8 cellular contexts compared by ENCODE assay signal in the genomic region with DNA sequence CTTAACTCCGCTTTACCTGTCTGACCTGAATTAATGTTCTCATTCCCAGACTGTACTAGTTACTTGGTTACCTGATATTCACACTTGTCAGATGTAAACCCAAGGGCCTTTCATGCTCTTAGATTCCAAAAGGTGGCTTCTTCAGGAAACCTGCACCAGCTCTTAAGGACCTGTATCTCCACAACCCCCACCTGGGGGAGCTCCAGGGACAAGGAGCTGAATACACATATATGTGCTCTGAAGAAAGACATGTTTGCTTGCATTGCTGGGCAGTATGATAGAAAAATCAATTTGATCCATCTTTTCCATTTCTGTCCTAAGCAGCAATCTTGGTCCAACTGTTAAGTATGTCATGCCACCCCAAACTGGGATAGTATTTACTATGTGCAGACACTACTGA.
DNase-seq lines count a peak whose midpoint lies in the region; ATAC-seq and TF ChIP-seq lines count a peak whose summit lies in the region.

No MANE protein-coding gene starts in this region.

- no peak overlapping the region for H3K4me2 ChIP-seq in Loucy (ENCODE audit: low read depth, low read length, poor library complexity, severe bottlenecking)

- H4K20me1 ChIP-seq in Loucy (ENCODE audit: insufficient read depth, low read length, poor library complexity, severe bottlenecking) = no peaks in the 10 kb centered on the region

- no peaks in the 10 kb centered on the region for H3K9me3 ChIP-seq in A673 (ENCODE audit: low read depth, low read length, poor library complexity, severe bottlenecking)
- no peaks in the 10 kb centered on the region for H3K9me3 ChIP-seq in Loucy (ENCODE audit: insufficient read depth, low read depth, low read length)

- peaks cover 2% of the 10 kb centered on the region for H3K4me1 Mint-ChIP-seq in stimulated activated memory B cell treated with anti-CD40 and anti-IgM and Interleukin-4, amounts not matched to agents 10 μg/mL and 1 μg/mL and 100 μg/mL, for 72 hours

- TF ChIP-seq CTCF in A673 (conservative IDR thresholded peaks at IDR 0.05; ENCODE audit: low read depth, low read length) (peak; percentile 43; the same call in 1 of the 2 replicates), GM12865 (IDR thresholded peaks at IDR 0.05; ENCODE audit: insufficient read depth, low read depth, low read length, missing control alignments) (peak; percentile 29), Loucy (conservative IDR thresholded peaks at IDR 0.05; ENCODE audit: low read length) (peak; percentile 62), cardiac fibroblast (IDR thresholded peaks at IDR 0.05; ENCODE audit: low read depth, low read length) (peak; percentile 19)

- H3K36me3 ChIP-seq in A673 (ENCODE audit: insufficient read depth, low read length, poor library complexity, severe bottlenecking) (no peaks in the 10 kb centered on the region), Loucy (ENCODE audit: insufficient read depth, low read length) (no peaks in the 10 kb centered on the region)

- POLR2A ChIA-PET in A673 (lab: Charles Lee; ENCODE audit: low non-redundant PET) = no interaction called here

- DNase-seq in A673 (ENCODE audit: low spot score) = peak; percentile 32
- DNase-seq in GM12865 (ENCODE audit: low read depth) = peak; percentile 56
- DNase-seq in cardiac fibroblast (ENCODE audit: low read depth in 2 of 2) = peak; percentile 4 to 44
- DNase-seq in activated effector memory CD4-positive, alpha-beta T cell treated with Interleukin-2 at 50 U/mL for 16 hours = no peak
- no peak for DNase-seq in OCI-M2 (lab: John Stamatoyannopoulos, UW; ENCODE audit: unreplicated experiment)

- H3K27me3 Mint-ChIP-seq in stimulated activated memory B cell treated with anti-CD40 and anti-IgM and Interleukin-4, amounts not matched to agents 10 μg/mL and 1 μg/mL and 100 μg/mL, for 72 hours = peaks cover 18% of the 10 kb centered on the region

- no peaks in the 10 kb centered on the region for H3K9me3 Mint-ChIP-seq in stimulated activated memory B cell treated with anti-CD40 and anti-IgM and Interleukin-4, amounts not matched to agents 10 μg/mL and 1 μg/mL and 100 μg/mL, for 72 hours

- no peaks in the 10 kb centered on the region for H3K27me3 ChIP-seq in A673 (replicated peaks; ENCODE audit: insufficient read depth, low read depth, low read length, poor library complexity)
- no peaks in the 10 kb centered on the region for H3K27me3 ChIP-seq in Loucy (ENCODE audit: insufficient read depth, low read length, poor library complexity, severe bottlenecking)

- H3K27ac Mint-ChIP-seq in stimulated activated memory B cell treated with anti-CD40 and anti-IgM and Interleukin-4, amounts not matched to agents 10 μg/mL and 1 μg/mL and 100 μg/mL, for 72 hours = no peak overlapping the region

- intact Hi-C loops in A673 (cut with micrococcal nuclease; ENCODE audit: unreplicated experiment) = no loop called here

- H3K27ac ChIP-seq in A673 (ENCODE audit: low read depth, low read length, poor library complexity, severe bottlenecking) = no peak overlapping the region

- no peaks in the 10 kb centered on the region for H3K4me1 ChIP-seq in A673 (ENCODE audit: insufficient read depth, low read length, poor library complexity, severe bottlenecking)
- no peaks in the 10 kb centered on the region for H3K4me1 ChIP-seq in Loucy (ENCODE audit: insufficient read depth, low read length, poor library complexity, severe bottlenecking)

- no peak for ATAC-seq in GM21825 (IDR thresholded peaks at IDR 0.05; ENCODE audit: unreplicated experiment)
- ATAC-seq in stimulated activated memory B cell treated with anti-CD40 and anti-IgM and Interleukin-4, amounts not matched to agents 10 μg/mL and 1 μg/mL and 100 μg/mL, for 72 hours = no peak

- H3K79me2 ChIP-seq in Loucy (ENCODE audit: insufficient read depth, low read length) = no peaks in the 10 kb centered on the region

- H3K4me3 ChIP-seq in A673 (ENCODE audit: low read depth, low read length, poor library complexity, severe bottlenecking) = no peak overlapping the region
- no peak overlapping the region for H3K4me3 ChIP-seq in GM12865 (ENCODE audit: low read depth, low read length)
- no peak overlapping the region for H3K4me3 ChIP-seq in Loucy (ENCODE audit: low read length, poor library complexity, severe bottlenecking)
- no peak overlapping the region for H3K4me3 ChIP-seq in cardiac fibroblast (replicated peaks in 1 of 2; ENCODE audit: low read depth in 2 of 2, low read length in 2 of 2)

- CTCF ChIA-PET in A673 (lab: Charles Lee) = interaction anchor here (0.7 kb wide), 1 partner anchor 350 kb away, joined by 3 read pairs; no protein-coding TSS in a partner anchor

- H3K9me2 ChIP-seq in Loucy (replicated peaks; ENCODE audit: low read depth, low read length) = no peaks in the 10 kb centered on the region

- no peak overlapping the region for H2AFZ ChIP-seq in Loucy (ENCODE audit: low read length)

- no peaks in the 10 kb centered on the region for H3F3A ChIP-seq in Loucy (ENCODE audit: low read depth)

- H3K4me3 Mint-ChIP-seq in stimulated activated memory B cell treated with anti-CD40 and anti-IgM and Interleukin-4, amounts not matched to agents 10 μg/mL and 1 μg/mL and 100 μg/mL, for 72 hours = no peak overlapping the region

- no peak overlapping the region for H3K9ac ChIP-seq in Loucy (ENCODE audit: low read depth, low read length, poor library complexity, severe bottlenecking)

- BruUV-seq in A673 (replicated peaks; lab: Mats Ljungman, UMichigan) = no TSS peak

- no peaks in the 10 kb centered on the region for H3K36me3 Mint-ChIP-seq in stimulated activated memory B cell treated with anti-CD40 and anti-IgM and Interleukin-4, amounts not matched to agents 10 μg/mL and 1 μg/mL and 100 μg/mL, for 72 hours

Comparison
In these comparisons a context has a peak if more than half of its experiments do, and no peak if none do; other contexts are left out.
1. DNase-seq: peak in A673 (single experiment), GM12865 (single experiment) and cardiac fibroblast (2 of 2); none in activated effector memory CD4-positive, alpha-beta T cell treated with Interleukin-2 at 50 U/mL for 16 hours (single experiment) and OCI-M2 (single experiment).
2. Peak in every context shown above with its lines, with median percentiles within 50 percentile points of each other: CTCF ChIP-seq.